In the genomic region with DNA sequence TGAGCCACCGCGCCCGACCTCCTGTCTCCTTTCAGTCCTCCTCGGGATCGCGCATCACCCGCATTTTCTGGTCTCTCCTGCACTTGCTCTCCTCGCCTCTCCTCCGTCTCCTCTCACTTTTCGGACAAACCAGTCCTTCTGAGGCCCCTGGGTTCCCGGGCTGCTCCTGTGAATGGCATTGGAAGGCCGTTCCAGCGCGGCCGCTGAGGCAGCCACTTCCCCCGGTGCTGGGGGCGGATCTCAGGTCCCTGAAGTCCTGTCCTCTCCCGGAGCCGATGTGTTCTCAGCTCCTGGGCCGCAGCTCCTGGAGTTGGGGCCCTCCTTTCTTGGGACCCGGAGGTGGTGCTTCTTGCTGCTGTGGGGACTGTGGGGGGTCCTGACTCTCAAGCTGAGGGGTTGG, we compare ENCODE assay signal across 10 cellular contexts. TPM values are rescaled to one million over a fixed set of nuclear protein-coding genes. Genes with fewer than 3 reads are reported as not detected.
DNase-seq lines count a peak whose midpoint lies in the region; ATAC-seq and TF ChIP-seq lines count a peak whose summit lies in the region.
"Had no signal": no experiment of that assay in that cellular context is flagged by ENCODE, and none has a peak within 500 bp of the region (broad histone marks: within the 10 kb centered on the region; RNA-seq: fewer than 3 reads in every experiment).

No MANE protein-coding gene starts in this region.

- no peaks in the 10 kb centered on the region; the same call in 1 of the 2 replicates for H3K36me3 ChIP-seq in Panc1 (ENCODE audit: control insufficient read depth, insufficient read depth, low read length)
- no peaks in the 10 kb centered on the region for H3K36me3 ChIP-seq in psoas muscle (ENCODE audit: insufficient read depth in 1 of 2, low read depth in 1 of 2)
- no peaks in the 10 kb centered on the region for H3K36me3 ChIP-seq in ascending aorta

- H3K27ac ChIP-seq in Panc1 (ENCODE audit: low read length): peak overlapping the region; percentile 95
- H3K27ac ChIP-seq in psoas muscle: no peak overlapping the region
- no peak overlapping the region for H3K27ac ChIP-seq in ascending aorta

- POLR2A ChIA-PET in Panc1 (lab: Charles Lee): interaction anchor here (0.7 kb wide), 1 partner anchor 166 kb away, joined by 15 read pairs; a partner anchor contains a TSS

- H3K4me3 ChIP-seq in Panc1 (ENCODE audit: low read depth in 2 of 2, low read length in 2 of 2) (peak overlapping the region; percentile 79 to 83), epithelial cell of proximal tubule (ENCODE audit: low read depth, low read length) (peak overlapping the region; percentile 48), psoas muscle (peak overlapping the region; percentile 67), ascending aorta (peak overlapping the region in 1 of 2 donors; percentile 71)

- WGBS in psoas muscle, 3 donors: 2 to 12% (median 6%) methylated on average over 21 of the region's 21 CpGs

- TF ChIP-seq CTCF in Panc1 (IDR thresholded peaks at IDR 0.05) (no peak), epithelial cell of proximal tubule (conservative IDR thresholded peaks at IDR 0.05; ENCODE audit: low read depth, low read length) (no peak), psoas muscle (IDR thresholded peaks at IDR 0.05) (no peak), ascending aorta (IDR thresholded peaks at IDR 0.05) (no peak)

- ATAC-seq in Panc1 (no peak), psoas muscle (no peak), GM21423 (IDR thresholded peaks at IDR 0.05; ENCODE audit: unreplicated experiment) (no peak)
- ATAC-seq: sciatic nerve had no signal

- BruUV-seq in Panc1 (replicated peaks; lab: Mats Ljungman, UMichigan): no TSS peak

- in situ Hi-C loops in Panc1 (cut with HindIII; ENCODE audit: low pct_unique_long_range_greater_than_20kb, low sequenced_read_pairs): no loop called here

- H3K27me3 ChIP-seq in Panc1 (ENCODE audit: control insufficient read depth, insufficient read depth, low read length): no peaks in the 10 kb centered on the region
- H3K27me3 ChIP-seq in psoas muscle (ENCODE audit: insufficient read depth in 3 of 3, low read length in 2 of 3): peaks cover 0 to 35% (median 8%) of the 10 kb centered on the region in 3 donors
- no peaks in the 10 kb centered on the region for H3K27me3 ChIP-seq in ascending aorta

- no peaks in the 10 kb centered on the region for H3K9me3 ChIP-seq in Panc1 (ENCODE audit: control insufficient read depth, insufficient read depth, low read depth, low read length)
- H3K9me3 ChIP-seq in psoas muscle: peaks cover 4% of the 10 kb centered on the region
- H3K9me3 ChIP-seq in ascending aorta: no peaks in the 10 kb centered on the region

- DNase-seq in ELF-1 (ENCODE audit: low read depth, low spot score) (peak; percentile 51), Panc1 (ENCODE audit: low read depth, low spot score) (no peak), epithelial cell of proximal tubule (ENCODE audit: low read depth) (no peak), psoas muscle (no peak), ascending aorta (ENCODE audit: low spot score in 2 of 2) (no peak), globus pallidus (ENCODE audit: low spot score) (no peak), OCI-M2 (lab: John Stamatoyannopoulos, UW; ENCODE audit: unreplicated experiment) (no peak)

- intact Hi-C loops in Panc1 (cut with micrococcal nuclease; ENCODE audit: unreplicated experiment): no loop called here
- intact Hi-C loops in psoas muscle (cut with DNase I): loop anchor here in 1 of 2 donors (5.0 kb wide), 1 partner anchor 44 kb away; a partner anchor contains a TSS
- intact Hi-C loops in ascending aorta (cut with DNase I): loop anchor here (10.0 kb wide), 1 partner anchor 1524 kb away; no protein-coding TSS in a partner anchor

- peaks cover 16% of the 10 kb centered on the region; the same call in 1 of the 2 replicates for H3K4me1 ChIP-seq in Panc1 (ENCODE audit: control insufficient read depth, insufficient read depth, low read length)
- H3K4me1 ChIP-seq in psoas muscle: peaks cover 2% of the 10 kb centered on the region
- H3K4me1 ChIP-seq in ascending aorta: peaks cover 0 to 4% of the 10 kb centered on the region in 2 donors

- CTCF ChIA-PET in Panc1 (lab: Charles Lee): interaction anchor here (0.7 kb wide), 1 partner anchor 65 kb away, joined by 4 read pairs; no protein-coding TSS in a partner anchor

RNA-seq across cellular contexts. Expression of a gene that starts 0.8 kb away (rescaled TPM):
- total RNA-seq in Panc1 (2021; ENCODE audit: unreplicated experiment): 72.1 TPM
- 53.1 TPM for polyA plus RNA-seq in Panc1 (2012; ENCODE audit: insufficient read length)
- total RNA-seq in epithelial cell of proximal tubule: 13.0 and 40.9 TPM in 2 replicates
- 1 to 10 TPM in 1 of 4 donors, under 1 TPM in 3; 0.65 to 1.0 (median 0.75) TPM for total RNA-seq in psoas muscle
- under 1 TPM; 0.25 to 0.42 (median 0.25) TPM for polyA plus RNA-seq in psoas muscle
- 0.11 TPM for total RNA-seq in ascending aorta

RNA-seq across cellular contexts. Expression of a gene that starts 30.0 kb away (rescaled TPM):
- not detected for total RNA-seq in Panc1 (2021; ENCODE audit: unreplicated experiment)
- polyA plus RNA-seq in Panc1 (2012; ENCODE audit: insufficient read length): 0.23 TPM
- total RNA-seq in epithelial cell of proximal tubule: not detected in 2 replicates
- not detected for total RNA-seq in psoas muscle
- not detected for polyA plus RNA-seq in psoas muscle
- not detected for total RNA-seq in ascending aorta
- total RNA-seq: NCI-H460, sciatic nerve had no signal

RNA-seq across cellular contexts. Expression of a gene that starts 43.1 kb away (rescaled TPM):
- total RNA-seq in Panc1 (2021; ENCODE audit: unreplicated experiment): 401 TPM
- polyA plus RNA-seq in Panc1 (2012; ENCODE audit: insufficient read length): 382 TPM
- total RNA-seq in epithelial cell of proximal tubule: 304 and 669 TPM in 2 replicates
- total RNA-seq in psoas muscle: 100 to 1,000 TPM; 141 to 186 (median 165) TPM
- 100 to 1,000 TPM; 128 to 174 (median 134) TPM for polyA plus RNA-seq in psoas muscle
- total RNA-seq in ascending aorta: 134 TPM

RNA-seq across cellular contexts. Expression of a gene that starts 47.7 kb away (rescaled TPM):
- total RNA-seq in Panc1 (2021; ENCODE audit: unreplicated experiment): 0.98 TPM
- polyA plus RNA-seq in Panc1 (2012; ENCODE audit: insufficient read length): 1.2 TPM
- 0.14 and 0.52 TPM in 2 replicates for total RNA-seq in epithelial cell of proximal tubule
- 1 to 10 TPM in 2 of 4 donors, under 1 TPM in 2; 0.66 to 2.8 (median 0.94) TPM for total RNA-seq in psoas muscle
- polyA plus RNA-seq in psoas muscle: 1 to 10 TPM in 2 of 3 donors, under 1 TPM in 1; 0.95 to 4.7 (median 1.7) TPM
- not detected for total RNA-seq in ascending aorta

RNA-seq across cellular contexts. Expression of a gene that starts 48.7 kb away (rescaled TPM):
- total RNA-seq in Panc1 (2021; ENCODE audit: unreplicated experiment) (27.9 TPM), epithelial cell of proximal tubule (11.8 and 17.8 TPM in 2 replicates), psoas muscle (10 to 100 TPM; 13.7 to 19.1 (median 15.4) TPM), ascending aorta (71.5 TPM)
- polyA plus RNA-seq in Panc1 (2012; ENCODE audit: insufficient read length): 36.1 TPM
- 10 to 100 TPM; 20.8 to 29.3 (median 21.6) TPM for polyA plus RNA-seq in psoas muscle
